Comparison of ENCODE assay signal across 8 cellular contexts in genomic region chr19:35901854-35902661, GRCh38. TPM values are rescaled to one million over a fixed set of nuclear protein-coding genes. Genes with fewer than 3 reads are reported as not detected.
DNase-seq lines count a peak whose midpoint lies in the region; ATAC-seq and TF ChIP-seq lines count a peak whose summit lies in the region.

A gene with protein sequence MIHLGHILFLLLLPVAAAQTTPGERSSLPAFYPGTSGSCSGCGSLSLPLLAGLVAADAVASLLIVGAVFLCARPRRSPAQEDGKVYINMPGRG (plus strand): TSS chr19:35902529. CDS start chr19:35902594, 65 bp downstream.

- H3K4me3 Mint-ChIP-seq in activated CD4-positive, alpha-beta memory T cell treated with anti-CD3 and anti-CD28 coated beads for 36 hours = peak within 1 kb of the TSS; percentile 82

- peak within 1 kb of the TSS; percentile 98 for H3K4me2 ChIP-seq in DND-41 (ENCODE audit: insufficient read depth, low read length)

- H3K9me3 ChIP-seq in DND-41 (ENCODE audit: insufficient read depth, low read length, severe bottlenecking) = no peaks in the 10 kb centered on the region
- H3K9me3 ChIP-seq in skeletal muscle tissue (ENCODE audit: control insufficient read depth in 3 of 3, low read length in 3 of 3) = no peaks in the 10 kb centered on the region

- CTCF ChIA-PET in activated CD4-positive, alpha-beta memory T cell treated with anti-CD3 and anti-CD28 coated beads for 36 hours (lab: Charles Lee) = interaction anchor here (1.6 kb wide), 1 partner anchor 57 kb away, joined by 5 read pairs; no protein-coding TSS in a partner anchor

- DNase-seq in DND-41 (peak; percentile 50), fibroblast of peridontal ligament (ENCODE audit: extremely low read depth) (peak; percentile 24), putamen (ENCODE audit: low spot score) (no peak), NCI-H2227 (lab: John Stamatoyannopoulos, UW; ENCODE audit: unreplicated experiment) (no peak)
- DNase-seq in Jurkat, Clone E6-1 (ENCODE audit: low read depth, low spot score) = peak; percentile 82
- DNase-seq in activated CD4-positive, alpha-beta memory T cell treated with anti-CD3 and anti-CD28 coated beads for 36 hours = peak; percentile 56

- H3K4me3 ChIP-seq in DND-41 (ENCODE audit: low read depth in 1 of 2, low read length in 2 of 2) (peak within 1 kb of the TSS; percentile 7 to 55; a peak in 3 of 4 replicates), skeletal muscle tissue (ENCODE audit: low read length in 3 of 3) (peak within 1 kb of the TSS in 2 of 3 donors; percentile 38 to 40)
- H3K4me3 ChIP-seq in Jurkat, Clone E6-1 (ENCODE audit: low read length) = peak within 1 kb of the TSS; percentile 91

- no peaks in the 10 kb centered on the region for H4K20me1 ChIP-seq in DND-41 (ENCODE audit: insufficient read depth, low read length)

- H3K36me3 ChIP-seq in DND-41 (ENCODE audit: insufficient read depth, low read length) = peaks cover 6% of the 10 kb centered on the region
- H3K36me3 ChIP-seq in skeletal muscle tissue (ENCODE audit: control insufficient read depth in 3 of 3, insufficient read depth in 3 of 3, low read length in 3 of 3) = no peaks in the 10 kb centered on the region

- peaks cover 52% of the 10 kb centered on the region for H3K4me1 Mint-ChIP-seq in activated CD4-positive, alpha-beta memory T cell treated with anti-CD3 and anti-CD28 coated beads for 36 hours (ENCODE audit: low read depth)

- peaks cover 28% of the 10 kb centered on the region for H3K36me3 Mint-ChIP-seq in activated CD4-positive, alpha-beta memory T cell treated with anti-CD3 and anti-CD28 coated beads for 36 hours

- ATAC-seq in DND-41 (ENCODE audit: insufficient read depth, low read depth) (no peak), GM18861 (IDR thresholded peaks at IDR 0.05; ENCODE audit: unreplicated experiment) (no peak)

- H3K27ac ChIP-seq in DND-41 (ENCODE audit: low read length) (peak within 1 kb of the TSS; percentile 40), skeletal muscle tissue (ENCODE audit: low read depth, low read length) (peak within 1 kb of the TSS; percentile 60)

- POLR2A ChIA-PET in activated CD4-positive, alpha-beta memory T cell treated with anti-CD3 and anti-CD28 coated beads for 36 hours (lab: Charles Lee) = interaction anchor here (2.1 kb wide), 1 partner anchor 190 kb away, joined by 5 read pairs; no protein-coding TSS in a partner anchor

- H3K27me3 ChIP-seq in DND-41 (ENCODE audit: insufficient read depth, low read length, poor library complexity) (no peaks in the 10 kb centered on the region), skeletal muscle tissue (ENCODE audit: control insufficient read depth in 3 of 3, insufficient read depth in 3 of 3, low read length in 3 of 3) (peaks cover 0 to 23% (median 6%) of the 10 kb centered on the region in 3 donors)

- H3K9ac ChIP-seq in DND-41 (ENCODE audit: low read depth, low read length) (peak within 1 kb of the TSS; percentile 52), skeletal muscle tissue (ENCODE audit: low read depth in 1 of 3, low read length in 3 of 3) (peak within 1 kb of the TSS in 1 of 3 donors; percentile 53)

- no peaks in the 10 kb centered on the region for H3K27me3 Mint-ChIP-seq in activated CD4-positive, alpha-beta memory T cell treated with anti-CD3 and anti-CD28 coated beads for 36 hours

- intact Hi-C loops in activated CD4-positive, alpha-beta memory T cell treated with anti-CD3 and anti-CD28 coated beads for 36 hours (cut with micrococcal nuclease) = loop anchor here (2.0 kb wide), 1 partner anchor 157 kb away; the partner anchor contains the start of genes PSENEN and U2AF1L4

- peak within 1 kb of the TSS; percentile 90 for H3K27ac Mint-ChIP-seq in activated CD4-positive, alpha-beta memory T cell treated with anti-CD3 and anti-CD28 coated beads for 36 hours

- peak within 1 kb of the TSS; percentile 70 for H2AFZ ChIP-seq in DND-41 (ENCODE audit: low read depth, low read length)

- H3K4me1 ChIP-seq in DND-41 (ENCODE audit: insufficient read depth, low read length) = peaks cover 52% of the 10 kb centered on the region
- H3K4me1 ChIP-seq in skeletal muscle tissue (ENCODE audit: control insufficient read depth in 3 of 3, insufficient read depth in 3 of 3, low read length in 3 of 3) = peaks cover 6 to 17% (median 15%) of the 10 kb centered on the region in 3 donors

- H3K79me2 ChIP-seq in DND-41 (ENCODE audit: insufficient read depth, low read length) = peaks cover 10% of the 10 kb centered on the region; the same call in 1 of the 2 replicates

- H3K9me3 Mint-ChIP-seq in activated CD4-positive, alpha-beta memory T cell treated with anti-CD3 and anti-CD28 coated beads for 36 hours = no peaks in the 10 kb centered on the region

- TF ChIP-seq CTCF in DND-41 (IDR thresholded peaks at IDR 0.05; ENCODE audit: borderline replicate concordance, extremely low read depth, low read length, poor library complexity, severe bottlenecking) = no peak

RNA-seq across cellular contexts. Expression of the gene that starts here (rescaled TPM):
- polyA plus RNA-seq in Jurkat, Clone E6-1 (2012; ENCODE audit: insufficient read depth, insufficient read length) = 30.0 TPM
- total RNA-seq in activated CD4-positive, alpha-beta memory T cell treated with anti-CD3 and anti-CD28 coated beads for 36 hours = 10 to 100 TPM; 50.7 to 52.9 TPM
- total RNA-seq in skeletal muscle tissue = 1.6 TPM

Comparison
In these comparisons a context has a peak if more than half of its experiments do, and no peak if none do; other contexts are left out.
1. RNA of the gene that starts here (total RNA-seq): 50.7 to 52.9 TPM in activated CD4-positive, alpha-beta memory T cell treated with anti-CD3 and anti-CD28 coated beads for 36 hours; 1.6 TPM in skeletal muscle tissue (single experiment); every median in the first group is over 10 times any median in the second.
2. DNase-seq: peak in DND-41 (single experiment), Jurkat, Clone E6-1 (single experiment), activated CD4-positive, alpha-beta memory T cell treated with anti-CD3 and anti-CD28 coated beads for 36 hours (single experiment) and fibroblast of peridontal ligament (single experiment); none in putamen (single experiment) and NCI-H2227 (single experiment).
3. H3K4me3 ChIP-seq: peak in every context shown above with its lines; median percentile 91 in Jurkat, Clone E6-1; 39 in skeletal muscle tissue; 31 in DND-41.